In the genomic region with DNA sequence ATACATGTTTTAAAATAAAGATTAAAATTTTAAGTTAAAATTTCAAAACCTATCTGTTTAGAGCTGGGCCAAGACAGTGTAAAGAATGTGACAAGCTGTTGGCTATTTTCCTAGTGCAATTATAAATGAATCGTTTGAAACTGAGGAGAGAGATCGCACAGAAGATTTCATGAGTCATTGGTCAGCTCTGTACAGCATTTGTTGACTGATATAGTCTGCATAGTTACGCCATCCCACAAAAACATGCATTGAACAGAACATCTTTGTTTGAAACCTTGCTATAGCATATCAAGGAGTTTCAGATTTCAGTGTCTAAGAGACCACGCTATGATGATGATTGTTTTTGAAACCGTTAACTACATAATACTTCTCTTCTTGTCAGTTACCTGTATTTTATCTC, we compare ENCODE assay signal across 9 cellular contexts. TPM values are rescaled to one million over a fixed set of nuclear protein-coding genes. Genes with fewer than 3 reads are reported as not detected.
DNase-seq lines count a peak whose midpoint lies in the region; ATAC-seq, FAIRE-seq and TF ChIP-seq lines count a peak whose summit lies in the region.
"Had no signal": no experiment of that assay in that cellular context is flagged by ENCODE, and none has a peak within 500 bp of the region (broad histone marks: within the 10 kb centered on the region; RNA-seq: fewer than 3 reads in every experiment).

No MANE protein-coding gene starts in this region.

- TF ChIP-seq POLR2A in gastroesophageal sphincter (IDR thresholded peaks at IDR 0.05) = no peak

- no peak overlapping the region for H2BK120ac ChIP-seq in mesenchymal stem cell (ENCODE audit: low read depth, low read length)

- WGBS in mesenchymal stem cell = 31% methylated on average over 3 of the region's 5 CpGs
- WGBS in gastroesophageal sphincter (ENCODE audit: low coverage in 1 of 2), 2 donors = 42 to 56% methylated on average over 5 of the region's 5 CpGs

- H3K36me3 ChIP-seq in mesenchymal stem cell (ENCODE audit: control insufficient read depth in 1 of 2, insufficient read depth in 2 of 2, low read depth in 1 of 2, low read length in 2 of 2) (peaks cover 0 to 3% of the 10 kb centered on the region in 2 experiments), gastroesophageal sphincter (no peaks in the 10 kb centered on the region)

- DNase-seq in EH (ENCODE audit: low read depth) (peak; percentile 89), HTR-8/SVneo (ENCODE audit: insufficient read length, low spot score) (peak; percentile 68), amniotic stem cell (lab: John Stamatoyannopoulos, UW) (peak; percentile 60), mesenchymal stem cell (peak; percentile 89), G401 (ENCODE audit: low spot score) (no peak), DMS79 treated with DMSO at 0.1 percent for 48 hours (lab: John Stamatoyannopoulos, UW) (no peak)
- DNase-seq in central memory CD4-positive, alpha-beta T cell = no peak
- DNase-seq: activated T-cell treated with anti-CD3 and anti-CD28 coated beads, Interleukin-2, amount 50 U/mL, for 48 hours had no signal

- H3K9me3 ChIP-seq in mesenchymal stem cell (ENCODE audit: control insufficient read depth, low read length) (no peaks in the 10 kb centered on the region), gastroesophageal sphincter (no peaks in the 10 kb centered on the region)

- in situ Hi-C loops in G401 (cut with HindIII; ENCODE audit: low sequenced_read_pairs) = no loop called here

- no peak for TF ChIP-seq CTCF in gastroesophageal sphincter (IDR thresholded peaks at IDR 0.05)

- H3K4ac ChIP-seq in mesenchymal stem cell (ENCODE audit: low read depth in 1 of 2, low read length in 2 of 2) = no peak overlapping the region

- H3K79me1 ChIP-seq in mesenchymal stem cell (replicated peaks; ENCODE audit: low read length, poor library complexity, severe bottlenecking) = no peaks in the 10 kb centered on the region

- TF ChIP-seq EP300 in gastroesophageal sphincter (IDR thresholded peaks at IDR 0.05) = no peak

- no peak overlapping the region for H3K9ac ChIP-seq in mesenchymal stem cell (ENCODE audit: low read length)

- H3K27me3 ChIP-seq in mesenchymal stem cell (ENCODE audit: control insufficient read depth in 1 of 2, insufficient read depth in 1 of 2, low read length in 2 of 2) = no peaks in the 10 kb centered on the region
- peaks cover 31% of the 10 kb centered on the region for H3K27me3 ChIP-seq in gastroesophageal sphincter

- H3K14ac ChIP-seq in mesenchymal stem cell (ENCODE audit: low read length in 2 of 2) = no peak overlapping the region

- no peak overlapping the region for H4K91ac ChIP-seq in mesenchymal stem cell (ENCODE audit: low read length)

- H2BK12ac ChIP-seq in mesenchymal stem cell (ENCODE audit: low read length in 2 of 2) = no peak overlapping the region

- no peak overlapping the region for H4K8ac ChIP-seq in mesenchymal stem cell (ENCODE audit: low read length)

- no peak overlapping the region for H3K4me3 ChIP-seq in mesenchymal stem cell (ENCODE audit: insufficient read depth in 1 of 2, low read depth in 1 of 2, low read length in 2 of 2)
- no peak overlapping the region for H3K4me3 ChIP-seq in gastroesophageal sphincter

- no peak overlapping the region for H3K4me2 ChIP-seq in mesenchymal stem cell (ENCODE audit: low read length, poor library complexity, severe bottlenecking)

- no peak overlapping the region for H3K23ac ChIP-seq in mesenchymal stem cell (ENCODE audit: low read length in 2 of 2)

- ATAC-seq in gastroesophageal sphincter = no peak

- H2AK5ac ChIP-seq in mesenchymal stem cell (ENCODE audit: low read length, severe bottlenecking) = no peak overlapping the region

- H3K4me1 ChIP-seq in mesenchymal stem cell (ENCODE audit: control insufficient read depth, insufficient read depth, low read depth, low read length) (peaks cover 8% of the 10 kb centered on the region), gastroesophageal sphincter (peaks cover 0 to 35% (median 3%) of the 10 kb centered on the region in 3 donors)

- no peak overlapping the region for H2BK15ac ChIP-seq in mesenchymal stem cell (ENCODE audit: low read depth, poor library complexity, severe bottlenecking)

- no peak overlapping the region for H3K18ac ChIP-seq in mesenchymal stem cell (ENCODE audit: low read depth in 1 of 2, low read length in 2 of 2)

- H3K27ac ChIP-seq in mesenchymal stem cell (ENCODE audit: low read length, poor library complexity, severe bottlenecking) (no peak overlapping the region), gastroesophageal sphincter (no peak overlapping the region)

- H2BK5ac ChIP-seq in mesenchymal stem cell (ENCODE audit: low read depth, low read length, poor library complexity, severe bottlenecking) = no peak overlapping the region

- no peak overlapping the region for H2AFZ ChIP-seq in mesenchymal stem cell (ENCODE audit: low read depth, low read length)

- FAIRE-seq in HTR-8/SVneo (lab: Jason Lieb, UNC) = peak; percentile 44

RNA-seq across cellular contexts. Expression of a gene that starts 1.3 kb away (rescaled TPM):
- polyA plus RNA-seq in mesenchymal stem cell (2013, experiment 1 of 2) = 0.15 TPM
- polyA plus RNA-seq in mesenchymal stem cell (2013, experiment 2 of 2) = 0.05 TPM
- total RNA-seq in G401 (2014; rRNA removed; shearing (Covaris generic)) = not detected in 2 replicates
- total RNA-seq in gastroesophageal sphincter = not detected

Comparison
In these comparisons a context has a peak if more than half of its experiments do, and no peak if none do; other contexts are left out.
1. DNase-seq: peak in EH (single experiment), HTR-8/SVneo (single experiment), amniotic stem cell (single experiment) and mesenchymal stem cell (single experiment); none in G401 (single experiment), DMS79 treated with DMSO at 0.1 percent for 48 hours (single experiment) and central memory CD4-positive, alpha-beta T cell (single experiment).